In the genomic region with DNA sequence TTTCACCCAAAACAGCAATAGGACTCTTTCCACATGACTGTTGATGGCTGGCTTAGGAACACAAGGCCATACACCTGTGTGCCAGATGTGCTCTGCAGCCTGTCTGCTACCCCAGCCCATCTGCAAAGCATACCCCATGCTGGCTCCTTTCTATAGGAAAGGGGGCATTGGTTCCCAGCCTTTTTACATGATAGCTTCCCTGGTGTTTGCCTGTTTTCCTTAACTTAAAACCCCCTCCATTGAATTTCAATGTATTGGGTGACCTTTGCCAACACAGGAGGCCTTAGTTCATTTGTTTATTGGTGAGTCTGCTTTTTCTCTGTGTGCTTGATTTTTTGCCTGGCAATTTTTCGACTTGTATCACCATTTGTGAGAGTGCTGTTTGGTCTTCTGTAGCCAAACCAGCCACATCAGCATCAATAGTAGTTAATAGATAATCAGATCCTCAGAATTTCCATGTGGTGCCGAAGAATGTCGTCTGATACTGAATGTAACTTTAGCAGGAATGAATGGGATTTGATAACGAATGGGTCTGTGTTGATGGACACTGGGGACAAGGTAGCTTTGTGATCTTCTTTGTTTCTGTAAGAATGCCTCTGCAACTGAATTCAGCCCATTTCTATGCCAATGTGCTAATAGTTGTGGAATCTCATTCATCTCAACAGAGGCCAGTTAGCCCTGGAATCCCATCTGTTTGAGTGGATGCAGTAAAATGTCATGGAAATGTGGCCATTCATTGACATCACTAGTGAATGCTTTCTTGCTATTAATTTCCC, we compare ENCODE assay signal across 14 cellular contexts.
DNase-seq lines count a peak whose midpoint lies in the region; ATAC-seq and TF ChIP-seq lines count a peak whose summit lies in the region.
"Had no signal": no experiment of that assay in that cellular context is flagged by ENCODE, and none has a peak within 500 bp of the region (broad histone marks: within the 10 kb centered on the region; RNA-seq: fewer than 3 reads in every experiment).

No MANE protein-coding gene starts in this region.

- H3K79me2 ChIP-seq in GM23338 (replicated peaks; ENCODE audit: insufficient read depth), result no peaks in the 10 kb centered on the region

- TF ChIP-seq POLR2A in adrenal gland (IDR thresholded peaks at IDR 0.05), result no peak

- no peaks in the 10 kb centered on the region for H3K36me3 ChIP-seq in GM23338 (ENCODE audit: insufficient read depth)
- no peaks in the 10 kb centered on the region for H3K36me3 ChIP-seq in adrenal gland (replicated peaks in 1 of 2)
- H3K36me3 ChIP-seq: BLaER1 treated with 17β-estradiol and CSF1 and Interleukin-3, amounts not matched to agents 10 nM and 100 nM had no signal

- no peak for TF ChIP-seq CTCF in GM23338 (conservative IDR thresholded peaks at IDR 0.05; ENCODE audit: low read depth in 2 of 2)
- TF ChIP-seq CTCF in chondrocyte (IDR thresholded peaks at IDR 0.05), result no peak
- TF ChIP-seq CTCF in adrenal gland (IDR thresholded peaks at IDR 0.05), result no peak

- DNase-seq in GM23338 (ENCODE audit: low spot score) (peak; percentile 91), chondrocyte (ENCODE audit: low spot score) (no peak), iPS-NIHi11 (ENCODE audit: low spot score) (peak; percentile 59), renal cortical epithelial cell (ENCODE audit: low read depth) (peak; percentile 8), NCI-H345 treated with DMSO at 0.1 percent for 48 hours (lab: John Stamatoyannopoulos, UW; ENCODE audit: unreplicated experiment) (no peak), SKM-1 (lab: John Stamatoyannopoulos, UW; ENCODE audit: unreplicated experiment) (no peak), adrenal gland (no peak)
- DNase-seq: activated CD4-positive, alpha-beta T cell treated with anti-CD3 and anti-CD28 coated beads, Interleukin-2, amount 10 ng/mL, durations not matched to agents 24 days and 14 days; activated T-cell treated with anti-CD3 and anti-CD28 coated beads, Interleukin-2, amount 50 U/mL, for 72 hours; NCI-H1105; T-helper 17 cell had no signal

- peak overlapping the region; percentile 47 for H3K4me2 ChIP-seq in GM23338
- H3K4me2 ChIP-seq: BLaER1 treated with 17β-estradiol and CSF1 and Interleukin-3, amounts not matched to agents 10 nM and 100 nM had no signal

- intact Hi-C loops in adrenal gland (cut with DNase I), result no loop called here

- H3K27me3 ChIP-seq in GM23338 (ENCODE audit: insufficient read depth), result no peaks in the 10 kb centered on the region
- no peaks in the 10 kb centered on the region for H3K27me3 ChIP-seq in adrenal gland
- H3K27me3 ChIP-seq: BLaER1 treated with 17β-estradiol and CSF1 and Interleukin-3, amounts not matched to agents 10 nM and 100 nM had no signal

- H3K9me3 Mint-ChIP-seq in GM23338 (no peaks in the 10 kb centered on the region), chondrocyte (ENCODE audit: low read depth) (no peaks in the 10 kb centered on the region)
- H3K9me3 Mint-ChIP-seq: activated CD4-positive, alpha-beta T cell treated with anti-CD3 and anti-CD28 coated beads, Interleukin-2, amount 10 ng/mL, durations not matched to agents 24 days and 14 days; brain had no signal

- WGBS in adrenal gland, 4 donors, result 49 to 68% (median 56%) methylated on average over 4 of the region's 4 CpGs

- H3K27ac ChIP-seq in GM23338 (ENCODE audit: low read depth) (peak overlapping the region; percentile 98), adrenal gland (no peak overlapping the region)
- H3K27ac ChIP-seq: BLaER1 treated with 17β-estradiol and CSF1 and Interleukin-3, amounts not matched to agents 10 nM and 100 nM had no signal

- H3K4me3 ChIP-seq in GM23338, result peak overlapping the region; percentile 25; the same call in 1 of the 2 replicates
- no peak overlapping the region for H3K4me3 ChIP-seq in adrenal gland
- H3K4me3 ChIP-seq: BLaER1 treated with 17β-estradiol and CSF1 and Interleukin-3, amounts not matched to agents 10 nM and 100 nM had no signal

- peak overlapping the region; percentile 100 for H3K27ac Mint-ChIP-seq in GM23338
- peak overlapping the region; percentile 77 for H3K27ac Mint-ChIP-seq in chondrocyte (ENCODE audit: unreplicated experiment)
- H3K27ac Mint-ChIP-seq: activated CD4-positive, alpha-beta T cell treated with anti-CD3 and anti-CD28 coated beads, Interleukin-2, amount 10 ng/mL, durations not matched to agents 24 days and 14 days; activated T-cell treated with anti-CD3 and anti-CD28 coated beads, Interleukin-2, amount 50 U/mL, for 72 hours; T-helper 17 cell had no signal

- peaks cover 43% of the 10 kb centered on the region for H3K4me1 ChIP-seq in GM23338 (ENCODE audit: insufficient read depth)
- no peaks in the 10 kb centered on the region for H3K4me1 ChIP-seq in adrenal gland (replicated peaks in 1 of 2)
- H3K4me1 ChIP-seq: BLaER1 treated with 17β-estradiol and CSF1 and Interleukin-3, amounts not matched to agents 10 nM and 100 nM had no signal

- no peaks in the 10 kb centered on the region for H3F3A ChIP-seq in GM23338 (replicated peaks; ENCODE audit: low read depth)

- H2AFZ ChIP-seq in GM23338, result no peak overlapping the region

- no peaks in the 10 kb centered on the region; the same call in 2 of the 3 replicates for H3K36me3 Mint-ChIP-seq in GM23338 (ENCODE audit: low read depth)
- no peaks in the 10 kb centered on the region for H3K36me3 Mint-ChIP-seq in chondrocyte (ENCODE audit: low read depth)
- H3K36me3 Mint-ChIP-seq: brain had no signal

- H3K4me1 Mint-ChIP-seq in GM23338, result peaks cover 68% of the 10 kb centered on the region
- peaks cover 55% of the 10 kb centered on the region for H3K4me1 Mint-ChIP-seq in chondrocyte (ENCODE audit: low read depth)
- H3K4me1 Mint-ChIP-seq: activated CD4-positive, alpha-beta T cell treated with anti-CD3 and anti-CD28 coated beads, Interleukin-2, amount 10 ng/mL, durations not matched to agents 24 days and 14 days; T-helper 17 cell had no signal

- ATAC-seq in GM23338 (peak; percentile 95), HG03135 (IDR thresholded peaks at IDR 0.05; ENCODE audit: unreplicated experiment) (no peak)
- ATAC-seq: activated T-cell treated with anti-CD3 and anti-CD28 coated beads, Interleukin-2, amount 50 U/mL, for 72 hours; T-helper 17 cell had no signal

- H3K9me3 ChIP-seq in adrenal gland (replicated peaks in 1 of 3), result no peaks in the 10 kb centered on the region
- H3K9me3 ChIP-seq: BLaER1 treated with 17β-estradiol and CSF1 and Interleukin-3, amounts not matched to agents 10 nM and 100 nM had no signal

- H3K27me3 Mint-ChIP-seq in GM23338 (ENCODE audit: insufficient read depth, low read depth, poor library complexity) (peaks cover 3% of the 10 kb centered on the region), chondrocyte (ENCODE audit: low read depth) (no peaks in the 10 kb centered on the region)
- H3K27me3 Mint-ChIP-seq: activated CD4-positive, alpha-beta T cell treated with anti-CD3 and anti-CD28 coated beads, Interleukin-2, amount 10 ng/mL, durations not matched to agents 24 days and 14 days; brain; T-helper 17 cell had no signal

- peaks cover 11% of the 10 kb centered on the region for H3K9me2 ChIP-seq in GM23338 (ENCODE audit: insufficient read depth)

- H4K20me1 ChIP-seq in GM23338 (replicated peaks; ENCODE audit: insufficient read depth), result no peaks in the 10 kb centered on the region
- H4K20me1 ChIP-seq: BLaER1 treated with 17β-estradiol and CSF1 and Interleukin-3, amounts not matched to agents 10 nM and 100 nM had no signal

- peak overlapping the region; percentile 65 for H3K4me3 Mint-ChIP-seq in GM23338
- H3K4me3 Mint-ChIP-seq in chondrocyte (ENCODE audit: unreplicated experiment), result peak overlapping the region; percentile 46
- H3K4me3 Mint-ChIP-seq: activated CD4-positive, alpha-beta T cell treated with anti-CD3 and anti-CD28 coated beads, Interleukin-2, amount 10 ng/mL, durations not matched to agents 24 days and 14 days; activated T-cell treated with anti-CD3 and anti-CD28 coated beads, Interleukin-2, amount 50 U/mL, for 72 hours; T-helper 17 cell had no signal

TF ChIP-seq in GM23338, 12 proteins besides CTCF, POLR2A, EP300 and RAD21 (continues in another document):
- TF ChIP-seq, protein P1, sequence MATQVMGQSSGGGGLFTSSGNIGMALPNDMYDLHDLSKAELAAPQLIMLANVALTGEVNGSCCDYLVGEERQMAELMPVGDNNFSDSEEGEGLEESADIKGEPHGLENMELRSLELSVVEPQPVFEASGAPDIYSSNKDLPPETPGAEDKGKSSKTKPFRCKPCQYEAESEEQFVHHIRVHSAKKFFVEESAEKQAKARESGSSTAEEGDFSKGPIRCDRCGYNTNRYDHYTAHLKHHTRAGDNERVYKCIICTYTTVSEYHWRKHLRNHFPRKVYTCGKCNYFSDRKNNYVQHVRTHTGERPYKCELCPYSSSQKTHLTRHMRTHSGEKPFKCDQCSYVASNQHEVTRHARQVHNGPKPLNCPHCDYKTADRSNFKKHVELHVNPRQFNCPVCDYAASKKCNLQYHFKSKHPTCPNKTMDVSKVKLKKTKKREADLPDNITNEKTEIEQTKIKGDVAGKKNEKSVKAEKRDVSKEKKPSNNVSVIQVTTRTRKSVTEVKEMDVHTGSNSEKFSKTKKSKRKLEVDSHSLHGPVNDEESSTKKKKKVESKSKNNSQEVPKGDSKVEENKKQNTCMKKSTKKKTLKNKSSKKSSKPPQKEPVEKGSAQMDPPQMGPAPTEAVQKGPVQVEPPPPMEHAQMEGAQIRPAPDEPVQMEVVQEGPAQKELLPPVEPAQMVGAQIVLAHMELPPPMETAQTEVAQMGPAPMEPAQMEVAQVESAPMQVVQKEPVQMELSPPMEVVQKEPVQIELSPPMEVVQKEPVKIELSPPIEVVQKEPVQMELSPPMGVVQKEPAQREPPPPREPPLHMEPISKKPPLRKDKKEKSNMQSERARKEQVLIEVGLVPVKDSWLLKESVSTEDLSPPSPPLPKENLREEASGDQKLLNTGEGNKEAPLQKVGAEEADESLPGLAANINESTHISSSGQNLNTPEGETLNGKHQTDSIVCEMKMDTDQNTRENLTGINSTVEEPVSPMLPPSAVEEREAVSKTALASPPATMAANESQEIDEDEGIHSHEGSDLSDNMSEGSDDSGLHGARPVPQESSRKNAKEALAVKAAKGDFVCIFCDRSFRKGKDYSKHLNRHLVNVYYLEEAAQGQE (IDR thresholded peaks at IDR 0.05; ENCODE audit: unreplicated experiment), result no peak
- TF ChIP-seq ZNF114 (CRISPR knock-in tag; IDR thresholded peaks at IDR 0.05) (0 out of 2 replicates have a peak, but pooled peaks have one; percentile 58), JUNB (IDR thresholded peaks at IDR 0.05; ENCODE audit: unreplicated experiment) (no peak), CREB1 (CRISPR knock-in tag; IDR thresholded peaks at IDR 0.05; ENCODE audit: low read depth) (peak; percentile 47), EZH2phosphoT487 (IDR thresholded peaks at IDR 0.05; ENCODE audit: unreplicated experiment) (no peak), POLR2AphosphoS5 (IDR thresholded peaks at IDR 0.05; ENCODE audit: low read depth) (peak; percentile 42; the same call in 1 of the 2 replicates), STAT1 (IDR thresholded peaks at IDR 0.05; ENCODE audit: unreplicated experiment) (no peak), EZH2 (IDR thresholded peaks at IDR 0.05; ENCODE audit: low read depth, unreplicated experiment) (no peak)

Comparison
In these comparisons a context has a peak if more than half of its experiments do, and no peak if none do; other contexts are left out.
1. DNase-seq: peak in GM23338 (single experiment), iPS-NIHi11 (single experiment) and renal cortical epithelial cell (single experiment); none in chondrocyte (single experiment), NCI-H345 treated with DMSO at 0.1 percent for 48 hours (single experiment), SKM-1 (single experiment) and adrenal gland (0 of 7).